Comparison of ENCODE assay signal across 14 cellular contexts in genomic region chrX:110282922-110283321, GRCh38.
"Had no signal": no experiment of that assay in that cellular context is flagged by ENCODE, and none has a peak within 500 bp of the region (broad histone marks: within the 10 kb centered on the region; RNA-seq: fewer than 3 reads in every experiment).

No MANE protein-coding gene starts in this region.

- H3K36me3 ChIP-seq: ascending aorta, cardiac muscle cell, suprapubic skin, upper lobe of left lung had no signal

- DNase-seq: activated CD4-positive, alpha-beta T cell treated with anti-CD3 and anti-CD28 coated beads, Interleukin-2, amount 50 U/mL, for 48 hours; activated naive CD4-positive, alpha-beta T cell; activated T-cell treated with anti-CD3 and anti-CD28 coated beads, Interleukin-2, amount 50 U/mL, for 48 hours; hippocampal formation; left cardiac atrium; naive thymus-derived CD8-positive, alpha-beta T cell; psoas muscle; stimulated activated CD4-positive, alpha-beta T cell treated with anti-CD3 and anti-CD28 coated beads, Interleukin-12 subunit alpha, Interleukin-12 subunit beta, amount 100 ng/mL, for 4 hours; stimulated activated naive CD8-positive, alpha-beta T cell treated with anti-CD3 and anti-CD28 coated beads, Interleukin-15, Interleukin-2, amounts not matched to agents 100 U/mL and 50 U/mL, for 24 hours; upper lobe of left lung had no signal

- H3K9me3 ChIP-seq: ascending aorta, psoas muscle, suprapubic skin, upper lobe of left lung had no signal

- H3K27me3 ChIP-seq: cardiac muscle cell, suprapubic skin, upper lobe of left lung had no signal

- H3K27ac ChIP-seq: ascending aorta, cardiac muscle cell, psoas muscle, suprapubic skin, upper lobe of left lung had no signal

- H3K4me3 ChIP-seq: ascending aorta, cardiac muscle cell, lung, psoas muscle, suprapubic skin, upper lobe of left lung had no signal

- H3K4me1 ChIP-seq: ascending aorta, psoas muscle, suprapubic skin, upper lobe of left lung had no signal
